29 cellular contexts compared by ENCODE assay signal in the genomic region with DNA sequence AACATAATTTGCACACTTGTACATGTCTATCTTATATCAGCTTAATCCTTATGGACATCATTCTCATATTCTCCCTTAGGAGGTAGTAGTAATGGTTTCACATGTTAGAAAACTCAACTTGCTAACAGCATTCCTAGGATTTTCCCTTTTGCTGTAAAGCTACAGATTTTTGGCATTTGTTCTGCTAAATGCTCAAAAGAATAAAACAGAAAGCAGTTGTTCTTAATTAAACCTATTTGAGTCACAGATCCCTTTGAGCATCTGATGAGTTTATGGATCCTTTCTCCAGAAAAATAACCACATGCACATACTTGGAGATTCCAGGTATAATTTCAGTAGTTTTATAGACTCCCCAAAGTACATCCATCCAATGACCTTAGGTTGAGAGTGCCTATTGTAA.
"Had no signal": no experiment of that assay in that cellular context is flagged by ENCODE, and none has a peak within 500 bp of the region (broad histone marks: within the 10 kb centered on the region; RNA-seq: fewer than 3 reads in every experiment).

No MANE protein-coding gene starts in this region.

- H2AFZ ChIP-seq: hepatocyte had no signal

- H3K4me1 Mint-ChIP-seq: activated CD4-positive, alpha-beta T cell treated with anti-CD3 and anti-CD28 coated beads for 36 hours; activated naive CD8-positive, alpha-beta T cell treated with anti-CD3 and anti-CD28 coated beads, Interleukin-2, amount 10 ng/mL, durations not matched to agents 7 days and 5 days; stimulated activated naive B cell treated with anti-CD40 and anti-IgM and Interleukin-4, amounts not matched to agents 10 μg/mL and 1 μg/mL and 100 μg/mL, for 72 hours; WTC11 had no signal

- H3K27ac ChIP-seq: colonic mucosa, dorsolateral prefrontal cortex, esophagus muscularis mucosa, hepatocyte, left ventricle myocardium inferior, ovary, prostate gland, thoracic aorta had no signal

- H3K27ac Mint-ChIP-seq: activated CD4-positive, alpha-beta T cell treated with anti-CD3 and anti-CD28 coated beads for 36 hours; activated naive CD4-positive, alpha-beta T cell treated with anti-CD3 and anti-CD28 coated beads for 36 hours; activated naive CD8-positive, alpha-beta T cell treated with anti-CD3 and anti-CD28 coated beads, Interleukin-2, amount 10 ng/mL, durations not matched to agents 7 days and 5 days; activated T-cell treated with anti-CD3 and anti-CD28 coated beads, Interleukin-2, amount 50 U/mL, for 72 hours; effector memory CD8-positive, alpha-beta T cell; mesothelial cell of epicardium; natural killer cell treated with Interleukin-12 subunit alpha and Interleukin-12 subunit beta and Interleukin-15 and Interleukin-18, amount 100 ng/mL, for 72 hours; stimulated activated naive B cell treated with anti-CD40 and anti-IgM and Interleukin-4, amounts not matched to agents 10 μg/mL and 1 μg/mL and 100 μg/mL, for 72 hours; T-helper 1 cell treated with Interleukin-12 subunit alpha and Interleukin-12 subunit beta and Interleukin-4 antibody, amounts not matched to agents 30 μg/mL and 1 μg/mL, for 36 hours; type B pancreatic cell; WTC11 had no signal

- DNase-seq: activated CD4-positive, alpha-beta T cell treated with anti-CD3 and anti-CD28 coated beads for 36 hours; activated CD4-positive, alpha-beta T cell treated with anti-CD3 and anti-CD28 coated beads, Interleukin-2, amount 50 U/mL, for 4 hours; activated effector memory CD4-positive, alpha-beta T cell treated with Interleukin-2 at 50 U/mL for 16 hours; activated naive CD4-positive, alpha-beta T cell treated with anti-CD3 and anti-CD28 coated beads for 36 hours; activated naive CD8-positive, alpha-beta T cell treated with anti-CD3 and anti-CD28 coated beads, Interleukin-2, amount 10 ng/mL, durations not matched to agents 7 days and 5 days; activated T-cell treated with anti-CD3 and anti-CD28 coated beads, Interleukin-2, amount 50 U/mL, for 72 hours; amygdala; colonic mucosa; dorsolateral prefrontal cortex; effector memory CD8-positive, alpha-beta T cell; foreskin melanocyte; glutamatergic neuron; kidney glomerular epithelial cell; left ventricle myocardium inferior; ovary; stimulated activated CD4-positive, alpha-beta T cell treated with anti-CD3 and anti-CD28 coated beads, Interleukin-2, amount 100 ng/mL, for 48 hours; stimulated activated CD8-positive, alpha-beta memory T cell treated with anti-CD3 and anti-CD28 coated beads, Interleukin-4, amount 100 ng/mL, for 48 hours; stimulated activated naive B cell treated with anti-CD40 and anti-IgM and Interleukin-4, amounts not matched to agents 10 μg/mL and 1 μg/mL and 100 μg/mL, for 72 hours; T1000 had no signal

- H3K4me3 ChIP-seq: colonic mucosa, dorsolateral prefrontal cortex, esophagus muscularis mucosa, hepatocyte, left ventricle myocardium inferior, ovary, prostate gland, thoracic aorta had no signal

- H3K9me3 ChIP-seq: colonic mucosa, esophagus muscularis mucosa, left ventricle myocardium inferior, ovary, prostate gland, thoracic aorta had no signal

- H3K4me1 ChIP-seq: colonic mucosa, esophagus muscularis mucosa, prostate gland had no signal

- ATAC-seq: activated CD4-positive, alpha-beta T cell treated with anti-CD3 and anti-CD28 coated beads for 36 hours; activated T-cell treated with anti-CD3 and anti-CD28 coated beads, Interleukin-2, amount 50 U/mL, for 72 hours; effector memory CD8-positive, alpha-beta T cell; natural killer cell treated with Interleukin-12 subunit alpha and Interleukin-12 subunit beta and Interleukin-15 and Interleukin-18, amount 100 ng/mL, for 72 hours; stimulated activated naive B cell treated with anti-CD40 and anti-IgM and Interleukin-4, amounts not matched to agents 10 μg/mL and 1 μg/mL and 100 μg/mL, for 72 hours; WTC11 had no signal

- H3K36me3 ChIP-seq: colonic mucosa, esophagus muscularis mucosa, left ventricle myocardium inferior, ovary, prostate gland, thoracic aorta had no signal

- H3K4me2 ChIP-seq: hepatocyte had no signal

- FAIRE-seq: bronchial epithelial cell had no signal

- H3K4me3 Mint-ChIP-seq: activated CD4-positive, alpha-beta T cell treated with anti-CD3 and anti-CD28 coated beads for 36 hours; activated naive CD4-positive, alpha-beta T cell treated with anti-CD3 and anti-CD28 coated beads for 36 hours; activated naive CD8-positive, alpha-beta T cell treated with anti-CD3 and anti-CD28 coated beads, Interleukin-2, amount 10 ng/mL, durations not matched to agents 7 days and 5 days; activated T-cell treated with anti-CD3 and anti-CD28 coated beads, Interleukin-2, amount 50 U/mL, for 72 hours; effector memory CD8-positive, alpha-beta T cell; mesothelial cell of epicardium; natural killer cell treated with Interleukin-12 subunit alpha and Interleukin-12 subunit beta and Interleukin-15 and Interleukin-18, amount 100 ng/mL, for 72 hours; stimulated activated naive B cell treated with anti-CD40 and anti-IgM and Interleukin-4, amounts not matched to agents 10 μg/mL and 1 μg/mL and 100 μg/mL, for 72 hours; T-helper 1 cell treated with Interleukin-12 subunit alpha and Interleukin-12 subunit beta and Interleukin-4 antibody, amounts not matched to agents 30 μg/mL and 1 μg/mL, for 36 hours; type B pancreatic cell; WTC11 had no signal

- H3K79me2 ChIP-seq: hepatocyte had no signal

- H3K36me3 Mint-ChIP-seq: activated naive CD8-positive, alpha-beta T cell treated with anti-CD3 and anti-CD28 coated beads, Interleukin-2, amount 10 ng/mL, durations not matched to agents 7 days and 5 days; mesothelial cell of epicardium; natural killer cell treated with Interleukin-12 subunit alpha and Interleukin-12 subunit beta and Interleukin-15 and Interleukin-18, amount 100 ng/mL, for 72 hours; stimulated activated naive B cell treated with anti-CD40 and anti-IgM and Interleukin-4, amounts not matched to agents 10 μg/mL and 1 μg/mL and 100 μg/mL, for 72 hours; type B pancreatic cell; WTC11 had no signal

- H3K27me3 ChIP-seq: colonic mucosa, esophagus muscularis mucosa, hepatocyte, ovary had no signal

- H3K9me3 Mint-ChIP-seq: activated naive CD4-positive, alpha-beta T cell treated with anti-CD3 and anti-CD28 coated beads for 36 hours; activated naive CD8-positive, alpha-beta T cell treated with anti-CD3 and anti-CD28 coated beads, Interleukin-2, amount 10 ng/mL, durations not matched to agents 7 days and 5 days; activated T-cell treated with anti-CD3 and anti-CD28 coated beads, Interleukin-2, amount 50 U/mL, for 72 hours; effector memory CD8-positive, alpha-beta T cell; mesothelial cell of epicardium; natural killer cell treated with Interleukin-12 subunit alpha and Interleukin-12 subunit beta and Interleukin-15 and Interleukin-18, amount 100 ng/mL, for 72 hours; stimulated activated naive B cell treated with anti-CD40 and anti-IgM and Interleukin-4, amounts not matched to agents 10 μg/mL and 1 μg/mL and 100 μg/mL, for 72 hours; T-helper 1 cell treated with Interleukin-12 subunit alpha and Interleukin-12 subunit beta and Interleukin-4 antibody, amounts not matched to agents 30 μg/mL and 1 μg/mL, for 36 hours; WTC11 had no signal
